In the genomic region with DNA sequence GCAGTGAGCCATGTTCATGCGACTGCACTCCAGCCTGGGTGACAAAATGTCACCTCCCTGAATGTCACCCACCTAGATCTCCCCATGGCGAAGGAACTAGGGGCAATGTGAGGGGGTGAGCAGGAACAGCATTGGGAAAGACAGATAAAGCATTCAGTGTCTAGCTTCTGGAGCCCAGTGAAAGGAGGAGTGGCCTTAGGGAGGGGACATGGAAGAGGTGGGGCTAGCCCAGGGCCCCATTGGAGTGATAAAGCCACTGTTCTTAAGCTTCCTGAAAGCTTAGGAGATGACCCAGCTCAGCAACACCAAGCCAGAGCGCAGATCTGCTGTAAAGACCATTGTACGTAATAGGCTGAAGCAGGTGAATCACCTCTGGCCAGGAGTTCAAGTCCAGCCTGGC, we compare ENCODE assay signal across 23 cellular contexts. TPM values are rescaled to one million over a fixed set of nuclear protein-coding genes. Genes with fewer than 3 reads are reported as not detected.
A peak's percentile ranks its signal among the peaks of the same experiment; 100 is the strongest.
DNase-seq lines count a peak whose midpoint lies in the region; ATAC-seq and TF ChIP-seq lines count a peak whose summit lies in the region.
"Had no signal": no experiment of that assay in that cellular context is flagged by ENCODE, and none has a peak within 500 bp of the region (broad histone marks: within the 10 kb centered on the region; RNA-seq: fewer than 3 reads in every experiment).

No MANE protein-coding gene starts in this region.

- intact Hi-C loops in Panc1 (cut with micrococcal nuclease; ENCODE audit: unreplicated experiment) (no loop called here), head of caudate nucleus (cut with DNase I) (no loop called here)

- ATAC-seq in Panc1: 0 out of 2 replicates have a peak, but pooled peaks have one; percentile 28
- ATAC-seq: pancreas, right lobe of liver had no signal

- H3K27me3 ChIP-seq in Panc1 (ENCODE audit: control insufficient read depth, insufficient read depth, low read length): no peaks in the 10 kb centered on the region; the same call in 1 of the 2 replicates

- H3K27ac Mint-ChIP-seq in brain (peak overlapping the region in 2 of 5 experiments; percentile 62 to 88), progenitor cell of endocrine pancreas (no peak overlapping the region)
- H3K27ac Mint-ChIP-seq: activated naive CD4-positive, alpha-beta T cell treated with anti-CD3 and anti-CD28 coated beads, Interleukin-2, amount 50 U/mL, for 24 hours; B cell; memory B cell had no signal

- in situ Hi-C loops in Panc1 (cut with HindIII; ENCODE audit: low pct_unique_long_range_greater_than_20kb, low sequenced_read_pairs): no loop called here

- POLR2A ChIA-PET in Panc1 (lab: Charles Lee): no interaction called here

- H3K27ac ChIP-seq in Panc1 (ENCODE audit: low read length): no peak overlapping the region
- H3K27ac ChIP-seq: pancreas, right lobe of liver had no signal

- H3K4me1 ChIP-seq in Panc1 (ENCODE audit: control insufficient read depth, insufficient read depth, low read length): peaks cover 13% of the 10 kb centered on the region; the same call in 1 of the 2 replicates
- H3K4me1 ChIP-seq: right lobe of liver had no signal

- CTCF ChIA-PET in Panc1 (lab: Charles Lee): no interaction called here

- no TSS peak for BruUV-seq in Panc1 (replicated peaks; lab: Mats Ljungman, UMichigan)

- H3K4me3 Mint-ChIP-seq in brain (peak overlapping the region in 4 of 5 experiments; percentile 84 to 85 (median 84)), progenitor cell of endocrine pancreas (ENCODE audit: low read depth) (peak overlapping the region; percentile 40)
- H3K4me3 Mint-ChIP-seq: activated naive CD4-positive, alpha-beta T cell treated with anti-CD3 and anti-CD28 coated beads, Interleukin-2, amount 50 U/mL, for 24 hours; B cell; memory B cell had no signal

- H3K4me3 ChIP-seq in Panc1 (ENCODE audit: low read depth in 2 of 2, low read length in 2 of 2): no peak overlapping the region
- H3K4me3 ChIP-seq: pancreas, right lobe of liver had no signal

- H3K27me3 Mint-ChIP-seq in brain: peaks cover 3% of the 10 kb centered on the region
- H3K27me3 Mint-ChIP-seq in progenitor cell of endocrine pancreas: peaks cover 18% of the 10 kb centered on the region

- H3K4me1 Mint-ChIP-seq in brain (peaks cover 40% of the 10 kb centered on the region), progenitor cell of endocrine pancreas (ENCODE audit: low read depth) (peaks cover 26% of the 10 kb centered on the region)

- H3K36me3 Mint-ChIP-seq in brain (peaks cover 8% of the 10 kb centered on the region), progenitor cell of endocrine pancreas (ENCODE audit: insufficient read depth) (peaks cover 3% of the 10 kb centered on the region)
- H3K36me3 Mint-ChIP-seq: activated naive CD4-positive, alpha-beta T cell treated with anti-CD3 and anti-CD28 coated beads, Interleukin-2, amount 50 U/mL, for 24 hours; memory B cell; naive B cell had no signal

- no peaks in the 10 kb centered on the region for H3K9me3 ChIP-seq in Panc1 (ENCODE audit: control insufficient read depth, insufficient read depth, low read depth, low read length)
- H3K9me3 ChIP-seq: pancreas, right lobe of liver had no signal

- no peak for TF ChIP-seq CTCF in Panc1 (IDR thresholded peaks at IDR 0.05)
- no peak for TF ChIP-seq CTCF in brain (conservative IDR thresholded peaks at IDR 0.05)
- no peak for TF ChIP-seq CTCF in progenitor cell of endocrine pancreas (IDR thresholded peaks at IDR 0.05; ENCODE audit: unreplicated experiment)

- no peaks in the 10 kb centered on the region for H3K36me3 ChIP-seq in Panc1 (ENCODE audit: control insufficient read depth, insufficient read depth, low read length)
- H3K36me3 ChIP-seq: pancreas, right lobe of liver had no signal

- DNase-seq in NCI-H510A treated with DMSO at 0.1 percent for 48 hours (lab: John Stamatoyannopoulos, UW): peak; percentile 43
- no peak for DNase-seq in NCI-H510A (lab: John Stamatoyannopoulos, UW)
- no peak for DNase-seq in Panc1 (ENCODE audit: low read depth, low spot score)
- no peak for DNase-seq in progenitor cell of endocrine pancreas (ENCODE audit: low spot score, unreplicated experiment)
- no peak for DNase-seq in superior temporal gyrus (ENCODE audit: extremely low spot score)
- no peak for DNase-seq in NCI-H1048 (lab: John Stamatoyannopoulos, UW)
- DNase-seq in head of caudate nucleus: no peak
- DNase-seq: activated CD4-positive, alpha-beta T cell treated with anti-CD3 and anti-CD28 coated beads for 4 hours; anterior cingulate cortex; COR-L47; dermis blood vessel endothelial cell; EL; naive B cell; NCI-H1092 treated with DMSO at 0.1 percent for 48 hours; NCI-H2081; NCI-H446 treated with DMSO at 0.1 percent for 48 hours; pancreas; right lobe of liver; RPMI8226 had no signal

- H3K9me3 Mint-ChIP-seq in brain: peaks cover 0 to 7% (median 0%) of the 10 kb centered on the region in 5 experiments
- no peaks in the 10 kb centered on the region for H3K9me3 Mint-ChIP-seq in progenitor cell of endocrine pancreas (ENCODE audit: low read depth)
- H3K9me3 Mint-ChIP-seq: activated naive CD4-positive, alpha-beta T cell treated with anti-CD3 and anti-CD28 coated beads, Interleukin-2, amount 50 U/mL, for 24 hours; memory B cell; naive B cell had no signal

RNA-seq across cellular contexts. Expression of gene KCNN1, which starts 13.0 kb away (rescaled TPM):
- total RNA-seq in Panc1 (2021; ENCODE audit: unreplicated experiment) (0.90 TPM), progenitor cell of endocrine pancreas (19.6 and 20.3 TPM in 2 replicates)
- polyA plus RNA-seq in Panc1 (2012; ENCODE audit: insufficient read length): 3.0 TPM
- 25.3 TPM for polyA plus RNA-seq in brain (ENCODE audit: insufficient read depth, low read depth, low replicate concordance)
- total RNA-seq: B cell, right lobe of liver had no signal

RNA-seq across cellular contexts. Expression of gene CCDC124, which starts 21.1 kb away (rescaled TPM):
- total RNA-seq in Panc1 (2021; ENCODE audit: unreplicated experiment) (110 TPM), progenitor cell of endocrine pancreas (80.2 and 84.3 TPM in 2 replicates)
- polyA plus RNA-seq in Panc1 (2012; ENCODE audit: insufficient read length): 188 TPM
- polyA plus RNA-seq in brain (ENCODE audit: insufficient read depth, low read depth, low replicate concordance): 156 TPM

RNA-seq across cellular contexts. Expression of gene ARRDC2, which starts 54.1 kb away (rescaled TPM):
- total RNA-seq in Panc1 (2021; ENCODE audit: unreplicated experiment) (21.4 TPM), progenitor cell of endocrine pancreas (3.3 and 4.3 TPM in 2 replicates)
- polyA plus RNA-seq in Panc1 (2012; ENCODE audit: insufficient read length): 25.6 TPM
- polyA plus RNA-seq in brain (ENCODE audit: insufficient read depth, low read depth, low replicate concordance): 36.6 TPM

Comparison
In these comparisons a context has a peak if more than half of its experiments do, and no peak if none do; other contexts are left out.
1. RNA of gene KCNN1, which starts 13.0 kb away (total RNA-seq): 19.6 to 20.3 TPM in progenitor cell of endocrine pancreas; 0.90 TPM in Panc1 (single experiment); every median in the first group is over 10 times any median in the second.